Comparison of ENCODE assay signal across 16 cellular contexts in genomic region chr5:138450971-138451370, GRCh38.
"Had no signal": no experiment of that assay in that cellular context is flagged by ENCODE, and none has a peak within 500 bp of the region (broad histone marks: within the 10 kb centered on the region; RNA-seq: fewer than 3 reads in every experiment).

No MANE protein-coding gene starts in this region.

- ATAC-seq: gastroesophageal sphincter, heart left ventricle, left cardiac atrium, left lung, lower lobe of right lung, mucosa of descending colon had no signal

- DNase-seq: dermis blood vessel endothelial cell; dorsolateral prefrontal cortex; effector CD4-positive, alpha-beta T cell; effector memory CD4-positive, alpha-beta T cell; foreskin keratinocyte; heart left ventricle; hippocampal formation; left cardiac atrium; left lung; left ventricle myocardium superior; lower lobe of right lung; mesenchymal stem cell; mucosa of descending colon had no signal

- H3K4me1 ChIP-seq: foreskin keratinocyte, left lung had no signal

- H3K27ac ChIP-seq: coronary artery, esophagus muscularis mucosa, foreskin keratinocyte, gastroesophageal sphincter, heart left ventricle, left lung, lower lobe of right lung had no signal

- H3K4me3 ChIP-seq: coronary artery, esophagus muscularis mucosa, gastroesophageal sphincter, heart left ventricle, left lung, lower lobe of right lung, mucosa of descending colon had no signal

- H3K9me3 ChIP-seq: esophagus muscularis mucosa, gastroesophageal sphincter, heart left ventricle, left lung, lower lobe of right lung, mucosa of descending colon had no signal

- H3K27me3 ChIP-seq: dorsolateral prefrontal cortex, esophagus muscularis mucosa, foreskin keratinocyte, gastroesophageal sphincter, heart left ventricle, left lung had no signal

- H3K36me3 ChIP-seq: gastroesophageal sphincter, heart left ventricle, left lung, lower lobe of right lung had no signal
